ENCODE assay signal across 8 cellular contexts in the genomic region with DNA sequence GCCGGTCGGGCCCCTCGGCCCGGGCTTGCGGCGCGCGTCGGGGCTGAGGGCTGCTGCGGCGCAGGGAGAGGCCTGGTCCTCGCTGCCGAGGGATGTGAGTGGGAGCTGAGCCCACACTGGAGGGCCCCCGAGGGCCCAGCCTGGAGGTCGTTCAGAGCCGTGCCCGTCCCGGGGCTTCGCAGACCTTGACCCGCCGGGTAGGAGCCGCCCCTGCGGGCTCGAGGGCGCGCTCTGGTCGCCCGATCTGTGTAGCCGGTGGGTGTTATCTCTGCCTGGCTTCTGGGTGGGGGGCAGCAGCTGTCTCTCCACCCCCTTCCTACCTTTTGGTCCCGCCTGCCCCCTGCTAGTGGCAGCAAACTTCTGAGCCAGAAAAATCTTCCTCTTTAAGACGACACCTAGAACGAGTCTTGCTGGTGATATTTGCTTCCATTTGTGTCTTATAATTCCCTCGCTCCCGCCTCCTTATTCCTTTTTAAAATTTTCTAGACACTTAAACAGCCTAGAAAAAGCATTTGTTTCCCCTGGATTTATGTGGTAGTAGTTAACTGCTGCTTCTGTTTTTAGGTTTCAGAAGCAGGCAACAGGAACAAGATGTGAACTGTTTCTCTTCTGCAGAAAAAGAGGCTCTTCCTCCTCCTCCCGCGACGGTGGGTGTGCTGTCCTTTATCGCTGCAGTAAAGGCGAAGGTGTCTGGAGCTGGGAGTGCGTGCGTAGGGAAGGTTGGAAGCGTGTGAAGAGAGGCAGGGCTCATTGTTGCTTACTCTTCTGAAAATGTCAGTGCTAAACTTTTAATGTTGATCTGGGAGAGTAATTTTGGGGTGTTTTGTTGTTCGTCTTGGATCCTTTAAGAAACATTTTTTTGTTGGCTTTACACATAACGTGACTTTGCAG. TPM values are rescaled to one million over a fixed set of nuclear protein-coding genes. Genes with fewer than 3 reads are reported as not detected.
A peak's percentile ranks its signal among the peaks of the same experiment; 100 is the strongest.
DNase-seq lines count a peak whose midpoint lies in the region; ATAC-seq and TF ChIP-seq lines count a peak whose summit lies in the region.

No MANE protein-coding gene starts in this region.

- H3K9ac ChIP-seq in PC-3 (ENCODE audit: low read length) = peak overlapping the region; percentile 86

- H3K4me1 ChIP-seq in PC-3 (ENCODE audit: insufficient read depth, low read length) (peaks cover 38% of the 10 kb centered on the region), osteoblast (ENCODE audit: insufficient read depth, low read length) (peaks cover 31% of the 10 kb centered on the region)

- intact Hi-C loops in PC-3 (cut with micrococcal nuclease) (loop anchor here (1.0 to 5.0 kb wide), 4 partner anchors 59 to 153 kb away; no protein-coding TSS in a partner anchor), Right ventricle myocardium superior (cut with DNase I) (loop anchor here (5.0 to 10.0 kb wide), 2 partner anchors 191 to 223 kb away; partner anchors contain the start of gene RCL1)

- no peaks in the 10 kb centered on the region for H3K9me2 ChIP-seq in PC-3 (replicated peaks; ENCODE audit: low read length)

- H3K4me3 ChIP-seq in PC-3 (ENCODE audit: low read length) (peak overlapping the region; percentile 85), osteoblast (ENCODE audit: insufficient read depth, low read length) (peak overlapping the region; percentile 86)

- H3K36me3 Mint-ChIP-seq in activated naive CD8-positive, alpha-beta T cell treated with anti-CD3 and anti-CD28 coated beads, Interleukin-2, amount 50 U/mL, for 24 hours (ENCODE audit: low read depth) = peaks cover 5% of the 10 kb centered on the region

- peak overlapping the region; percentile 98 for H3K4me2 ChIP-seq in PC-3 (ENCODE audit: low read length)
- peak overlapping the region; percentile 98 for H3K4me2 ChIP-seq in osteoblast (ENCODE audit: insufficient read depth, low read length)

- no peaks in the 10 kb centered on the region for H3K9me3 ChIP-seq in PC-3 (ENCODE audit: low read length)
- no peaks in the 10 kb centered on the region for H3K9me3 ChIP-seq in osteoblast (ENCODE audit: low read depth, low read length)

- TF ChIP-seq CTCF in PC-3 (conservative IDR thresholded peaks at IDR 0.05; ENCODE audit: low read depth, low read length) (no peak), osteoblast (IDR thresholded peaks at IDR 0.05; ENCODE audit: extremely low read depth, low read depth, low read length) (no peak)

- no peaks in the 10 kb centered on the region for H3K9me3 Mint-ChIP-seq in activated naive CD8-positive, alpha-beta T cell treated with anti-CD3 and anti-CD28 coated beads, Interleukin-2, amount 50 U/mL, for 24 hours

- peak overlapping the region; percentile 93 for H3K27ac ChIP-seq in PC-3 (ENCODE audit: low read length)
- peak overlapping the region; percentile 93 for H3K27ac ChIP-seq in osteoblast (ENCODE audit: low read depth, low read length)

- peak overlapping the region; percentile 91 for H3K4me3 Mint-ChIP-seq in activated naive CD8-positive, alpha-beta T cell treated with anti-CD3 and anti-CD28 coated beads, Interleukin-2, amount 50 U/mL, for 24 hours

- POLR2A ChIA-PET in PC-3 (lab: Charles Lee; ENCODE audit: unreplicated experiment) = interaction anchor here (0.6 to 0.7 kb wide), 2 partner anchors 18 to 152 kb away, joined by 3 to 5 read pairs; no protein-coding TSS in a partner anchor

- ATAC-seq in HG03159 (IDR thresholded peaks at IDR 0.05; ENCODE audit: unreplicated experiment) (peak; percentile 26), PC-3 (no peak; the same call in 1 of the 2 replicates), Right ventricle myocardium superior (ENCODE audit: poor library complexity) (peak; percentile 32), GM21423 (IDR thresholded peaks at IDR 0.05; ENCODE audit: unreplicated experiment) (no peak)
- ATAC-seq in activated naive CD8-positive, alpha-beta T cell treated with anti-CD3 and anti-CD28 coated beads, Interleukin-2, amount 50 U/mL, for 24 hours = no peak

- no peaks in the 10 kb centered on the region for H3F3A ChIP-seq in PC-3 (ENCODE audit: low read length, unreplicated experiment)

- H3K27ac Mint-ChIP-seq in activated naive CD8-positive, alpha-beta T cell treated with anti-CD3 and anti-CD28 coated beads, Interleukin-2, amount 50 U/mL, for 24 hours = peak overlapping the region; percentile 83

- H3K79me2 ChIP-seq in PC-3 (ENCODE audit: low read length) (peaks cover 55% of the 10 kb centered on the region), osteoblast (ENCODE audit: insufficient read depth, low read length) (peaks cover 51% of the 10 kb centered on the region)

- H3K27me3 ChIP-seq in PC-3 (ENCODE audit: low read length) (no peaks in the 10 kb centered on the region), osteoblast (ENCODE audit: insufficient read depth, low read length) (no peaks in the 10 kb centered on the region)

- peaks cover 50% of the 10 kb centered on the region for H3K4me1 Mint-ChIP-seq in activated naive CD8-positive, alpha-beta T cell treated with anti-CD3 and anti-CD28 coated beads, Interleukin-2, amount 50 U/mL, for 24 hours

- DNase-seq in NCI-H446 (lab: John Stamatoyannopoulos, UW) = peak; percentile 44 to 57
- no peak for DNase-seq in NCI-H446 treated with DMSO at 0.1 percent for 48 hours (lab: John Stamatoyannopoulos, UW)
- DNase-seq in PC-3 = peak; percentile 49
- peak; percentile 40 for DNase-seq in activated naive CD8-positive, alpha-beta T cell treated with anti-CD3 and anti-CD28 coated beads, Interleukin-2, amount 50 U/mL, for 24 hours
- peak; percentile 54 for DNase-seq in Right ventricle myocardium superior
- peak; percentile 21 for DNase-seq in osteoblast (ENCODE audit: insufficient read length, low spot score, missing footprints)

- H2AFZ ChIP-seq in PC-3 (ENCODE audit: low read length) (peak overlapping the region; percentile 83), osteoblast (ENCODE audit: low read length) (peak overlapping the region; percentile 96)

- CTCF ChIA-PET in PC-3 (lab: Charles Lee) = interaction anchor here (0.6 to 1.0 kb wide), 3 partner anchors 55 to 151 kb away, joined by 3 to 7 read pairs (median 3); no protein-coding TSS in a partner anchor

- peaks cover 10% of the 10 kb centered on the region; the same call in 1 of the 2 replicates for H3K36me3 ChIP-seq in PC-3 (ENCODE audit: low read depth, low read length)
- H3K36me3 ChIP-seq in osteoblast (ENCODE audit: insufficient read depth, low read length) = peaks cover 1% of the 10 kb centered on the region

- TSS peak; percentile 43 for BruUV-seq in PC-3 (replicated peaks; lab: Mats Ljungman, UMichigan)

- H4K20me1 ChIP-seq in PC-3 (ENCODE audit: low read length) (peaks cover 9% of the 10 kb centered on the region; the same call in 1 of the 2 replicates), osteoblast (ENCODE audit: insufficient read depth, low read length) (peaks cover 11% of the 10 kb centered on the region)

- no peaks in the 10 kb centered on the region for H3K27me3 Mint-ChIP-seq in activated naive CD8-positive, alpha-beta T cell treated with anti-CD3 and anti-CD28 coated beads, Interleukin-2, amount 50 U/mL, for 24 hours

RNA-seq across cellular contexts. Expression of gene JAK2, which starts 0.5 kb away (rescaled TPM):
- 9.9 and 11.2 TPM in 2 replicates for total RNA-seq in PC-3 (2014; rRNA removed)
- total RNA-seq in Right ventricle myocardium superior = 12.7 TPM
- total RNA-seq in osteoblast = 21.0 and 23.3 TPM in 2 replicates

Comparison
In these comparisons a context has a peak if more than half of its experiments do, and no peak if none do; other contexts are left out.
1. ATAC-seq: peak in HG03159 (single experiment) and Right ventricle myocardium superior (single experiment); none in PC-3 (single experiment), activated naive CD8-positive, alpha-beta T cell treated with anti-CD3 and anti-CD28 coated beads, Interleukin-2, amount 50 U/mL, for 24 hours (single experiment) and GM21423 (single experiment).